8 cellular contexts compared by ENCODE assay signal in genomic region chr20:63574829-63575720, GRCh38. TPM values are rescaled to one million over a fixed set of nuclear protein-coding genes. Genes with fewer than 3 reads are reported as not detected.
DNase-seq lines count a peak whose midpoint lies in the region; ATAC-seq and TF ChIP-seq lines count a peak whose summit lies in the region.

No MANE protein-coding gene starts in this region.

- peak overlapping the region; percentile 39 for H3K4me3 Mint-ChIP-seq in activated CD4-positive, alpha-beta memory T cell treated with anti-CD3 and anti-CD28 coated beads for 36 hours
- H3K4me3 Mint-ChIP-seq in type B pancreatic cell = peak overlapping the region; percentile 66

- 68 to 75% methylated on average over 28 of the region's 28 CpGs for WGBS in heart right ventricle, 2 donors

- POLR2A ChIA-PET in activated CD4-positive, alpha-beta memory T cell treated with anti-CD3 and anti-CD28 coated beads for 36 hours (lab: Charles Lee) = no interaction called here

- TF ChIP-seq CTCF in heart right ventricle (IDR thresholded peaks at IDR 0.05) = no peak
- no peak for TF ChIP-seq CTCF in lower lobe of right lung (IDR thresholded peaks at IDR 0.05)
- no peak for TF ChIP-seq CTCF in type B pancreatic cell (conservative IDR thresholded peaks at IDR 0.05)
- TF ChIP-seq CTCF in GM10266 (IDR thresholded peaks at IDR 0.05; ENCODE audit: control insufficient read depth, insufficient read depth, low read depth, missing control alignments) = no peak

- H3K36me3 ChIP-seq in heart right ventricle (peaks cover 0 to 19% (median 4%) of the 10 kb centered on the region in 9 donors), lower lobe of right lung (peaks cover 12% of the 10 kb centered on the region)

- ATAC-seq in heart right ventricle = no peak
- no peak for ATAC-seq in Right ventricle myocardium inferior
- no peak for ATAC-seq in lower lobe of right lung
- no peak for ATAC-seq in GM21528 (IDR thresholded peaks at IDR 0.05; ENCODE audit: low FRiP score, unreplicated experiment)

- DNase-seq in heart right ventricle (no peak), Right ventricle myocardium inferior (ENCODE audit: missing footprints) (no peak), lower lobe of right lung (no peak), type B pancreatic cell (ENCODE audit: extremely low spot score, unreplicated experiment) (no peak), GM10266 (ENCODE audit: extremely low spot score) (no peak)
- no peak for DNase-seq in activated CD4-positive, alpha-beta memory T cell treated with anti-CD3 and anti-CD28 coated beads for 36 hours
- no peak for DNase-seq in stimulated activated CD4-positive, alpha-beta T cell treated with anti-CD3 and anti-CD28 coated beads, Interleukin-12 subunit alpha, Interleukin-12 subunit beta, amount 100 ng/mL, for 4 hours

- H3K4me3 ChIP-seq in heart right ventricle (peak overlapping the region in 5 of 10 donors; percentile 75 to 92 (median 85)), lower lobe of right lung (peak overlapping the region; percentile 86)

- H3K4me1 Mint-ChIP-seq in activated CD4-positive, alpha-beta memory T cell treated with anti-CD3 and anti-CD28 coated beads for 36 hours (ENCODE audit: low read depth) = no peaks in the 10 kb centered on the region
- H3K4me1 Mint-ChIP-seq in type B pancreatic cell (ENCODE audit: unreplicated experiment) = peaks cover 4% of the 10 kb centered on the region

- intact Hi-C loops in heart right ventricle (cut with DNase I) = loop anchor here in 3 of 10 donors (5.0 to 10.0 kb wide), 3 partner anchors 38 to 50 kb away; partner anchors contain the start of genes GMEB2 (in 2 of the 3) and PTK6 (in 1 of the 3)
- intact Hi-C loops in Right ventricle myocardium inferior (cut with DNase I) = loop anchor here (5.0 kb wide), 1 partner anchor 133 kb away; no protein-coding TSS in a partner anchor
- intact Hi-C loops in activated CD4-positive, alpha-beta memory T cell treated with anti-CD3 and anti-CD28 coated beads for 36 hours (cut with micrococcal nuclease) = no loop called here
- intact Hi-C loops in lower lobe of right lung (cut with DNase I) = no loop called here

- peaks cover 5 to 37% (median 24%) of the 10 kb centered on the region in 9 donors for H3K4me1 ChIP-seq in heart right ventricle
- peaks cover 17% of the 10 kb centered on the region for H3K4me1 ChIP-seq in lower lobe of right lung

- no peaks in the 10 kb centered on the region for H3K9me3 Mint-ChIP-seq in activated CD4-positive, alpha-beta memory T cell treated with anti-CD3 and anti-CD28 coated beads for 36 hours
- no peaks in the 10 kb centered on the region for H3K9me3 Mint-ChIP-seq in type B pancreatic cell

- no peaks in the 10 kb centered on the region for H3K36me3 Mint-ChIP-seq in activated CD4-positive, alpha-beta memory T cell treated with anti-CD3 and anti-CD28 coated beads for 36 hours
- no peaks in the 10 kb centered on the region for H3K36me3 Mint-ChIP-seq in type B pancreatic cell

- H3K27ac Mint-ChIP-seq in activated CD4-positive, alpha-beta memory T cell treated with anti-CD3 and anti-CD28 coated beads for 36 hours = no peak overlapping the region
- peak overlapping the region; percentile 58 for H3K27ac Mint-ChIP-seq in type B pancreatic cell

- CTCF ChIA-PET in activated CD4-positive, alpha-beta memory T cell treated with anti-CD3 and anti-CD28 coated beads for 36 hours (lab: Charles Lee) = no interaction called here

- peaks cover 2% of the 10 kb centered on the region for H3K27me3 Mint-ChIP-seq in activated CD4-positive, alpha-beta memory T cell treated with anti-CD3 and anti-CD28 coated beads for 36 hours
- H3K27me3 Mint-ChIP-seq in type B pancreatic cell = peaks cover 7% of the 10 kb centered on the region

- H3K27me3 ChIP-seq in heart right ventricle (peaks cover 0 to 37% (median 0%) of the 10 kb centered on the region in 7 donors), lower lobe of right lung (ENCODE audit: low read depth) (peaks cover 8% of the 10 kb centered on the region)

- H3K9me3 ChIP-seq in heart right ventricle (no peaks in the 10 kb centered on the region), lower lobe of right lung (no peaks in the 10 kb centered on the region)

- peak overlapping the region in 8 of 10 donors; percentile 89 to 95 (median 93) for H3K27ac ChIP-seq in heart right ventricle
- H3K27ac ChIP-seq in lower lobe of right lung = peak overlapping the region; percentile 94

RNA-seq across cellular contexts. Expression of gene HELZ2, which starts 1.0 kb away (rescaled TPM):
- total RNA-seq in heart right ventricle (10 to 100 TPM; 10.8 to 34.3 (median 12.7) TPM), Right ventricle myocardium inferior (12.8 TPM), lower lobe of right lung (59.6 TPM), type B pancreatic cell (ENCODE audit: low replicate concordance) (24.2 and 43.1 TPM in 2 replicates)
- 10 to 100 TPM in 1 of 2 donors, 1 to 10 TPM in 1; 4.8 to 12.2 TPM for polyA plus RNA-seq in heart right ventricle
- total RNA-seq in activated CD4-positive, alpha-beta memory T cell treated with anti-CD3 and anti-CD28 coated beads for 36 hours = 10 to 100 TPM; 28.5 to 32.2 TPM

RNA-seq across cellular contexts. Expression of gene FNDC11, which starts 21.1 kb away (rescaled TPM):
- under 1 TPM in 4 of 10 donors, not detected in 6; 0.09 to 0.23 (median 0.16) TPM for total RNA-seq in heart right ventricle
- polyA plus RNA-seq in heart right ventricle = under 1 TPM; 0.19 to 0.29 TPM
- total RNA-seq in Right ventricle myocardium inferior = 0.16 TPM
- under 1 TPM; 0.55 to 0.61 TPM for total RNA-seq in activated CD4-positive, alpha-beta memory T cell treated with anti-CD3 and anti-CD28 coated beads for 36 hours
- 1.3 TPM for total RNA-seq in lower lobe of right lung
- total RNA-seq in type B pancreatic cell (ENCODE audit: low replicate concordance) = 0.52 and 1.4 TPM in 2 replicates

RNA-seq across cellular contexts. Expression of gene SRMS, which starts 27.5 kb away (rescaled TPM):
- not detected for total RNA-seq in heart right ventricle
- polyA plus RNA-seq in heart right ventricle = not detected
- total RNA-seq in Right ventricle myocardium inferior = not detected
- total RNA-seq in activated CD4-positive, alpha-beta memory T cell treated with anti-CD3 and anti-CD28 coated beads for 36 hours = not detected
- not detected for total RNA-seq in lower lobe of right lung
- total RNA-seq in type B pancreatic cell (ENCODE audit: low replicate concordance) = not detected in 2 replicates

RNA-seq across cellular contexts. Expression of gene PTK6, which starts 37.9 kb away (rescaled TPM):
- under 1 TPM in 2 of 10 donors, not detected in 8; 0.06 to 0.28 TPM for total RNA-seq in heart right ventricle
- polyA plus RNA-seq in heart right ventricle = under 1 TPM in 1 of 2 donors, not detected in 1; 0.03 TPM
- 0.11 TPM for total RNA-seq in Right ventricle myocardium inferior
- total RNA-seq in activated CD4-positive, alpha-beta memory T cell treated with anti-CD3 and anti-CD28 coated beads for 36 hours = under 1 TPM; 0.34 to 0.78 TPM
- total RNA-seq in lower lobe of right lung = 4.2 TPM
- total RNA-seq in type B pancreatic cell (ENCODE audit: low replicate concordance) = 0.12 and 0.21 TPM in 2 replicates

RNA-seq across cellular contexts. Expression of gene GMEB2, which starts 51.8 kb away (rescaled TPM):
- total RNA-seq in heart right ventricle = 1 to 10 TPM; 4.9 to 7.5 (median 5.8) TPM
- 1 to 10 TPM; 6.0 to 8.2 TPM for polyA plus RNA-seq in heart right ventricle
- 6.1 TPM for total RNA-seq in Right ventricle myocardium inferior
- total RNA-seq in activated CD4-positive, alpha-beta memory T cell treated with anti-CD3 and anti-CD28 coated beads for 36 hours = 10 to 100 TPM; 13.6 to 14.0 TPM
- 9.7 TPM for total RNA-seq in lower lobe of right lung
- total RNA-seq in type B pancreatic cell (ENCODE audit: low replicate concordance) = 11.9 and 13.9 TPM in 2 replicates
